10 cellular contexts compared by ENCODE assay signal in genomic region chrX:72128881-72129280, GRCh38. TPM values are rescaled to one million over a fixed set of nuclear protein-coding genes. Genes with fewer than 3 reads are reported as not detected.
DNase-seq lines count a peak whose midpoint lies in the region; ATAC-seq, FAIRE-seq and TF ChIP-seq lines count a peak whose summit lies in the region.
"Had no signal": no experiment of that assay in that cellular context is flagged by ENCODE, and none has a peak within 500 bp of the region (broad histone marks: within the 10 kb centered on the region; RNA-seq: fewer than 3 reads in every experiment).

No MANE protein-coding gene starts in this region.

- H3K4me1 Mint-ChIP-seq in brain, result peaks cover 85% of the 10 kb centered on the region

- no peak overlapping the region for H3K4me2 ChIP-seq in osteoblast (ENCODE audit: insufficient read depth, low read length)

- no peak for FAIRE-seq in HTR-8/SVneo (lab: Jason Lieb, UNC)

- H3K36me3 Mint-ChIP-seq in brain, result peaks cover 28% of the 10 kb centered on the region
- H3K36me3 Mint-ChIP-seq: activated naive CD8-positive, alpha-beta T cell treated with anti-CD3 and anti-CD28 coated beads, Interleukin-2, amount 10 ng/mL, durations not matched to agents 7 days and 5 days; CD4-positive, CD25-positive, alpha-beta regulatory T cell had no signal

- H3K9me3 ChIP-seq in osteoblast (ENCODE audit: low read depth, low read length), result no peaks in the 10 kb centered on the region

- no peak overlapping the region for H3K4me3 ChIP-seq in osteoblast (ENCODE audit: insufficient read depth, low read length)

- H3K4me3 Mint-ChIP-seq in brain, result peak overlapping the region in 3 of 5 experiments; percentile 32 to 72 (median 72)
- H3K4me3 Mint-ChIP-seq: activated naive CD8-positive, alpha-beta T cell treated with anti-CD3 and anti-CD28 coated beads, Interleukin-2, amount 10 ng/mL, durations not matched to agents 7 days and 5 days had no signal

- H3K27ac Mint-ChIP-seq in brain, result peak overlapping the region in 4 of 5 experiments; percentile 44 to 93 (median 72)
- H3K27ac Mint-ChIP-seq: activated naive CD8-positive, alpha-beta T cell treated with anti-CD3 and anti-CD28 coated beads, Interleukin-2, amount 10 ng/mL, durations not matched to agents 7 days and 5 days had no signal

- H3K27me3 ChIP-seq in osteoblast (ENCODE audit: insufficient read depth, low read length), result peaks cover 40% of the 10 kb centered on the region

- H3K27ac ChIP-seq in osteoblast (ENCODE audit: low read depth, low read length), result no peak overlapping the region

- H2AFZ ChIP-seq in osteoblast (ENCODE audit: low read length), result no peak overlapping the region

- peaks cover 2% of the 10 kb centered on the region for H3K27me3 Mint-ChIP-seq in brain

- peaks cover 21% of the 10 kb centered on the region for H3K4me1 ChIP-seq in osteoblast (ENCODE audit: insufficient read depth, low read length)

- peaks cover 0 to 30% (median 24%) of the 10 kb centered on the region in 5 experiments for H3K9me3 Mint-ChIP-seq in brain
- H3K9me3 Mint-ChIP-seq: activated naive CD8-positive, alpha-beta T cell treated with anti-CD3 and anti-CD28 coated beads, Interleukin-2, amount 10 ng/mL, durations not matched to agents 7 days and 5 days had no signal

- no peak for ATAC-seq in HG02610 (IDR thresholded peaks at IDR 0.05; ENCODE audit: unreplicated experiment)
- no peak for ATAC-seq in HG03039 (IDR thresholded peaks at IDR 0.05; ENCODE audit: unreplicated experiment)

- DNase-seq in NCI-H2107 treated with DMSO at 0.1 percent for 48 hours (lab: John Stamatoyannopoulos, UW; ENCODE audit: unreplicated experiment) (peak; percentile 19), NCI-H2107 (lab: John Stamatoyannopoulos, UW) (no peak), HTR-8/SVneo (ENCODE audit: insufficient read length, low spot score) (peak; percentile 54), osteoblast (ENCODE audit: insufficient read length, low spot score, missing footprints) (peak; percentile 74)
- DNase-seq in activated CD8-positive, alpha-beta memory T cell treated with anti-CD3 and anti-CD28 coated beads, Interleukin-2, amount 50 U/mL, for 48 hours, result no peak
- DNase-seq: activated naive CD8-positive, alpha-beta T cell treated with anti-CD3 and anti-CD28 coated beads, Interleukin-2, amount 10 ng/mL, durations not matched to agents 7 days and 5 days had no signal

- H4K20me1 ChIP-seq in osteoblast (ENCODE audit: insufficient read depth, low read length), result no peaks in the 10 kb centered on the region

- H3K36me3 ChIP-seq in osteoblast (ENCODE audit: insufficient read depth, low read length), result no peaks in the 10 kb centered on the region

- TF ChIP-seq CTCF in brain (conservative IDR thresholded peaks at IDR 0.05) (peak in 1 of 2 experiments; percentile 45), osteoblast (IDR thresholded peaks at IDR 0.05; ENCODE audit: extremely low read depth, low read depth, low read length) (peak; percentile 49)

- no peaks in the 10 kb centered on the region for H3K79me2 ChIP-seq in osteoblast (ENCODE audit: insufficient read depth, low read length)

RNA-seq across cellular contexts. Expression of gene RTL5, which starts 2.8 kb away (rescaled TPM):
- 38.0 TPM for polyA plus RNA-seq in brain (ENCODE audit: insufficient read depth, low read depth, low replicate concordance)
- 2.1 and 2.2 TPM in 2 replicates for total RNA-seq in osteoblast

RNA-seq across cellular contexts. Expression of gene PIN4, which starts 52.7 kb away (rescaled TPM):
- polyA plus RNA-seq in brain (ENCODE audit: insufficient read depth, low read depth, low replicate concordance), result 26.1 TPM
- 10.6 and 13.8 TPM in 2 replicates for total RNA-seq in osteoblast

Comparison
In these comparisons a context has a peak if more than half of its experiments do, and no peak if none do; other contexts are left out.
1. DNase-seq: peak in NCI-H2107 treated with DMSO at 0.1 percent for 48 hours (single experiment), HTR-8/SVneo (single experiment) and osteoblast (single experiment); none in NCI-H2107 (single experiment) and activated CD8-positive, alpha-beta memory T cell treated with anti-CD3 and anti-CD28 coated beads, Interleukin-2, amount 50 U/mL, for 48 hours (single experiment).